ENCODE assay signal across 1 cellular context in genomic region chr1:27656157-27656893, GRCh38.
A peak's percentile ranks its signal among the peaks of the same experiment; 100 is the strongest.
TF ChIP-seq lines count a peak whose summit lies in the region.

No MANE protein-coding gene starts in this region.

TF ChIP-seq in WTC11, 78 proteins besides CTCF, POLR2A, EP300 and RAD21 (continued from another document):
- peak; percentile 98 for TF ChIP-seq PRDM15 (CRISPR knock-in tag; IDR thresholded peaks at IDR 0.05)
- TF ChIP-seq TEAD1 (CRISPR knock-in tag; IDR thresholded peaks at IDR 0.05), result 0 out of 2 replicates have a peak, but pooled peaks have one; percentile 2
- TF ChIP-seq GABPB1 (CRISPR knock-in tag; IDR thresholded peaks at IDR 0.05), result no peak
- TF ChIP-seq SMAD3 (CRISPR knock-in tag; IDR thresholded peaks at IDR 0.05; ENCODE audit: borderline replicate concordance), result no peak
- TF ChIP-seq PRRX2 (CRISPR knock-in tag; IDR thresholded peaks at IDR 0.05), result no peak
- TF ChIP-seq FOXK1 (CRISPR knock-in tag; IDR thresholded peaks at IDR 0.05), result peak; percentile 43; the same call in 1 of the 2 replicates
